Comparison of ENCODE assay signal across 6 cellular contexts in the genomic region with DNA sequence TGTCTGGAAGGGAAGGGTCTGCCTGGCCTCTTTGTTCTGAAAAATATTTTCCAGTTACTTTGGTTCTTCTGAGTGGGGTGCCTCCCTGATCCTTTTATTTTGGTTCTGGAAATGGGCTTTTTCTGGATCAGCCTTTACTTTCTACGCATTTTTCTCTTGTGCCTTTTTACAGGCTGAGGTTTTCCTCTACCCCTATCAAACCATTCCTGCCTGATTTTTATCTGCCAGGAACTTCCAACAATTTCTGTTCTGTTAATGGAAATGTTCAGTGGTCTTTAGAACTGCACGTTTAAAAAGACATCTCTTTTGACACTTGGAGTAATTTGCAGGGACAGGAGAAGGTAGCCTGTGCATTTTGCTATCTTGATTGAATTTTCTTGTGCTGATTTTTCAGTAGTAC.
"Had no signal": no experiment of that assay in that cellular context is flagged by ENCODE, and none has a peak within 500 bp of the region (broad histone marks: within the 10 kb centered on the region; RNA-seq: fewer than 3 reads in every experiment).

No MANE protein-coding gene starts in this region.

- H2AFZ ChIP-seq: GM23248 had no signal

- H3K4me3 Mint-ChIP-seq: H9 had no signal

- H3K9ac ChIP-seq: GM23248 had no signal

- H3K9me3 Mint-ChIP-seq: H9 had no signal

- H3K27ac ChIP-seq: GM23248 had no signal

- DNase-seq: GM23248, GOT3, H9, HCEC 1CT, IMR-90 had no signal

- H3K27ac Mint-ChIP-seq: H9 had no signal

- H3K4me3 ChIP-seq: GM23248, K562 had no signal

- ATAC-seq: K562 had no signal
